ENCODE assay signal across 15 cellular contexts in genomic region chr5:95720094-95720793, GRCh38. TPM values are rescaled to one million over a fixed set of nuclear protein-coding genes. Genes with fewer than 3 reads are reported as not detected.
A peak's percentile ranks its signal among the peaks of the same experiment; 100 is the strongest.
DNase-seq lines count a peak whose midpoint lies in the region; ATAC-seq and TF ChIP-seq lines count a peak whose summit lies in the region.
"Had no signal": no experiment of that assay in that cellular context is flagged by ENCODE, and none has a peak within 500 bp of the region (broad histone marks: within the 10 kb centered on the region; RNA-seq: fewer than 3 reads in every experiment).

No MANE protein-coding gene starts in this region.

- H3K27me3 ChIP-seq in left ventricle myocardium inferior (ENCODE audit: low read depth), result no peaks in the 10 kb centered on the region

- H3K9ac ChIP-seq in SK-N-MC (ENCODE audit: insufficient read length), result peak overlapping the region; percentile 38

- ATAC-seq in GM19397 (IDR thresholded peaks at IDR 0.05; ENCODE audit: unreplicated experiment) (no peak), HG02678 (IDR thresholded peaks at IDR 0.05; ENCODE audit: unreplicated experiment) (no peak), HG03025 (IDR thresholded peaks at IDR 0.05; ENCODE audit: low FRiP score, unreplicated experiment) (no peak)
- ATAC-seq: left lobe of liver had no signal

- peak overlapping the region; percentile 68 for H3K27ac ChIP-seq in SK-N-MC
- peak overlapping the region; percentile 51 for H3K27ac ChIP-seq in left ventricle myocardium inferior (replicated peaks)
- H3K27ac ChIP-seq: thoracic aorta had no signal

- intact Hi-C loops in left ventricle myocardium inferior (cut with micrococcal nuclease), result no loop called here

- H3K4me3 ChIP-seq in SK-N-MC, result no peak overlapping the region
- no peak overlapping the region for H3K4me3 ChIP-seq in left ventricle myocardium inferior
- H3K4me3 ChIP-seq: thoracic aorta had no signal

- TF ChIP-seq CTCF in left ventricle myocardium inferior (IDR thresholded peaks at IDR 0.05; ENCODE audit: borderline replicate concordance), result no peak

- H3K36me3 ChIP-seq in SK-N-MC (ENCODE audit: insufficient read depth, low read length), result no peaks in the 10 kb centered on the region
- no peaks in the 10 kb centered on the region for H3K36me3 ChIP-seq in left ventricle myocardium inferior
- H3K36me3 ChIP-seq: thoracic aorta had no signal

- peaks cover 41% of the 10 kb centered on the region for H3K4me1 ChIP-seq in left ventricle myocardium inferior

- DNase-seq in Ammon's horn (ENCODE audit: low spot score) (peak; percentile 53), SK-N-MC (ENCODE audit: low read depth, low spot score) (no peak), left ventricle myocardium inferior (no peak), renal cortical epithelial cell (ENCODE audit: low read depth) (peak; percentile 55), HT-29 (ENCODE audit: low spot score) (no peak)
- DNase-seq: activated B cell treated with CpG ODN at 0.5 μM for 24 hours; activated CD8-positive, alpha-beta memory T cell treated with anti-CD3 and anti-CD28 coated beads, Interleukin-2, amount 50 U/mL, for 48 hours; Calu3; NCI-H1092 treated with DMSO at 0.1 percent for 48 hours; SW 1271 had no signal

- H3K9me3 ChIP-seq in SK-N-MC (ENCODE audit: low read depth, low read length), result no peaks in the 10 kb centered on the region
- H3K9me3 ChIP-seq in left ventricle myocardium inferior (replicated peaks), result no peaks in the 10 kb centered on the region
- H3K9me3 ChIP-seq: thoracic aorta had no signal

RNA-seq across cellular contexts. Expression of gene RHOBTB3, which starts 10.9 kb away (rescaled TPM):
- total RNA-seq in left ventricle myocardium inferior, result 79.7 TPM
- 97.9 and 183 TPM in 2 replicates for total RNA-seq in renal cortical epithelial cell
- 69.3 and 72.5 TPM in 2 replicates for total RNA-seq in HT-29 (2014; rRNA removed; shearing (Covaris generic))

RNA-seq across cellular contexts. Expression of gene SPATA9, which starts 37.5 kb away (rescaled TPM):
- total RNA-seq in left ventricle myocardium inferior (not detected), renal cortical epithelial cell (0.20 TPM in 1 of 2 replicates, not detected in the other)
- total RNA-seq in HT-29 (2014; rRNA removed; shearing (Covaris generic)), result not detected in 2 replicates
- total RNA-seq: activated B cell treated with CpG ODN at 0.5 μM for 24 hours, Calu3 had no signal

Comparison
In these comparisons a context has a peak if more than half of its experiments do, and no peak if none do; other contexts are left out.
1. DNase-seq: peak in Ammon's horn (single experiment) and renal cortical epithelial cell (single experiment); none in SK-N-MC (single experiment), left ventricle myocardium inferior (single experiment) and HT-29 (single experiment).